Comparison of ENCODE assay signal across 29 cellular contexts in the genomic region with DNA sequence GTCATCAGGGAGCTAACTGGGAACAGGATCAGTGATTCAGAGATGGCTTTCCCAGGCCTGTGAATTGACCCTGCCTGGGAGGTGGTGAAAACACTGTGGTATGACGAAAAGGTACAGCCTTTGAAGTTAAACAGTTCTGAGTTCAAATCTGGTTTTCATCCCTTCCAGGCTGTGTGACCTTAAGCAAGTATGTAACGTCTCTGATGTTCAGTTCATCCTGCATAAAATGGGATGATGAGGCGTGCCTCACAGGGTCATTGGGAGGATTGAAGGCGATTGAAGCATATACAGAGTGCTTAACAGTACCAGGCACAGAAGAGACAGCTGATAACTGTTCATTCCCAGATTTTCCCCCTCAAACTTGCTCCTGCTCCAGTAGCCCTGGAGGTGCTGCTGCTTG. TPM values are rescaled to one million over a fixed set of nuclear protein-coding genes. Genes with fewer than 3 reads are reported as not detected.
DNase-seq lines count a peak whose midpoint lies in the region; ATAC-seq, FAIRE-seq and TF ChIP-seq lines count a peak whose summit lies in the region.
"Had no signal": no experiment of that assay in that cellular context is flagged by ENCODE, and none has a peak within 500 bp of the region (broad histone marks: within the 10 kb centered on the region; RNA-seq: fewer than 3 reads in every experiment).

No MANE protein-coding gene starts in this region.

- TF ChIP-seq RAD21 in K562 (CRISPR knock-in tag; conservative IDR thresholded peaks at IDR 0.05 in 1 of 2, IDR thresholded peaks at IDR 0.05 in 1 of 2): no peak

- H3K27ac Mint-ChIP-seq in T-helper 17 cell: peak overlapping the region; percentile 27
- H3K27ac Mint-ChIP-seq in natural killer cell treated with Interleukin-12 subunit alpha and Interleukin-12 subunit beta and Interleukin-15 and Interleukin-18, amount 100 ng/mL, for 72 hours: no peak overlapping the region
- H3K27ac Mint-ChIP-seq: CD14-positive monocyte had no signal

- 0% methylated on average over 4 of the region's 4 CpGs for WGBS in K562 (ENCODE audit: insufficient coverage, low coverage, missing lambda C conversion rate)

- no peaks in the 10 kb centered on the region for H3K79me2 ChIP-seq in K562 (ENCODE audit: control insufficient read depth, insufficient read depth, low read length)

- no peak overlapping the region for H2AFZ ChIP-seq in K562 (ENCODE audit: low read depth, low read length)

- H3K4me3 Mint-ChIP-seq in T-helper 17 cell: no peak overlapping the region
- no peak overlapping the region for H3K4me3 Mint-ChIP-seq in natural killer cell treated with Interleukin-12 subunit alpha and Interleukin-12 subunit beta and Interleukin-15 and Interleukin-18, amount 100 ng/mL, for 72 hours
- H3K4me3 Mint-ChIP-seq: CD14-positive monocyte; CD4-positive, alpha-beta memory T cell; CD4-positive, CD25-positive, alpha-beta regulatory T cell; CD8-positive, alpha-beta memory T cell had no signal

- H4K20me1 ChIP-seq in K562 (replicated peaks; ENCODE audit: control insufficient read depth, insufficient read depth, low read length): peaks cover 40% of the 10 kb centered on the region

- CTCF ChIA-PET in K562 (lab: Yijun Ruan, JAX; ENCODE audit: low intra/inter-chr PET ratio): no interaction called here

- H3K9me3 ChIP-seq in T-helper 17 cell (ENCODE audit: control insufficient read depth, low read length, poor library complexity, severe bottlenecking) (no peaks in the 10 kb centered on the region), K562 (replicated peaks; ENCODE audit: control insufficient read depth, insufficient read depth, low read depth, low read length) (no peaks in the 10 kb centered on the region), gastrocnemius medialis (no peaks in the 10 kb centered on the region)
- H3K9me3 ChIP-seq: BE2C, BLaER1 had no signal

- in situ Hi-C loops in K562 (cut with MboI) (no loop called here), GM13976 (cut with MboI; ENCODE audit: low sequenced_read_pairs, unreplicated experiment) (no loop called here), gastrocnemius medialis (cut with MboI; ENCODE audit: low sequenced_read_pairs in 4 of 4) (no loop called here)

- BruUV-seq in K562 (replicated peaks; lab: Mats Ljungman, UMichigan): no TSS peak

- FAIRE-seq in K562 (lab: Jason Lieb, UNC) (no peak), bronchial epithelial cell (lab: Jason Lieb, UNC) (peak; percentile 90)
- FAIRE-seq: A204.1, GM12878, GM12892, GM19239 had no signal

- no peak for ATAC-seq in T-helper 17 cell
- no peak for ATAC-seq in K562
- ATAC-seq in natural killer cell treated with Interleukin-12 subunit alpha and Interleukin-12 subunit beta and Interleukin-15 and Interleukin-18, amount 100 ng/mL, for 72 hours: no peak
- ATAC-seq in gastrocnemius medialis: no peak
- ATAC-seq: GM12878 had no signal

- H3K27ac ChIP-seq in K562 (ENCODE audit: extremely low read depth, low read depth, low read length) (no peak overlapping the region), gastrocnemius medialis (no peak overlapping the region)
- H3K27ac ChIP-seq: BLaER1 had no signal

- intact Hi-C loops in K562 (cut with micrococcal nuclease): no loop called here
- intact Hi-C loops in gastrocnemius medialis (cut with DNase I; ENCODE audit: low total_unique reads): no loop called here

- TF ChIP-seq CTCF in K562 (IDR thresholded peaks at IDR 0.05 in 2 of 3, conservative IDR thresholded peaks at IDR 0.05 in 1 of 3; ENCODE audit: insufficient read depth in 2 of 3, low read depth in 1 of 3, low read length in 3 of 3) (no peak), bronchial epithelial cell (IDR thresholded peaks at IDR 0.05; ENCODE audit: insufficient read depth, low read length, severe bottlenecking) (no peak), GM13976 (IDR thresholded peaks at IDR 0.05; ENCODE audit: borderline replicate concordance, control extremely low read depth, extremely low read depth, insufficient read depth, missing control alignments) (no peak), gastrocnemius medialis (IDR thresholded peaks at IDR 0.05 in 4 of 5, conservative IDR thresholded peaks at IDR 0.05 in 1 of 5) (no peak)

- H3K36me3 ChIP-seq in K562 (ENCODE audit: control insufficient read depth, insufficient read depth, low read length) (no peaks in the 10 kb centered on the region), bronchial epithelial cell (ENCODE audit: control insufficient read depth, insufficient read depth, low read length) (no peaks in the 10 kb centered on the region), gastrocnemius medialis (no peaks in the 10 kb centered on the region)
- H3K36me3 ChIP-seq: BE2C had no signal

- H3K4me3 ChIP-seq in K562 (no peak overlapping the region), bronchial epithelial cell (ENCODE audit: low read depth, low read length) (no peak overlapping the region), gastrocnemius medialis (no peak overlapping the region)
- H3K4me3 ChIP-seq: BLaER1, GM12878 had no signal

- no peaks in the 10 kb centered on the region for H3K9me1 ChIP-seq in K562 (ENCODE audit: control insufficient read depth, insufficient read depth, low read length)

- POLR2A ChIA-PET in K562 (lab: Yijun Ruan, JAX): interaction anchor here (1.7 kb wide), 1 partner anchor 9 kb away, joined by 6 read pairs; no protein-coding TSS in a partner anchor

- TF ChIP-seq EP300 in K562 (IDR thresholded peaks at IDR 0.05; ENCODE audit: low read length): no peak

- H3K4me2 ChIP-seq in K562 (ENCODE audit: insufficient read depth, low read length): no peak overlapping the region
- H3K4me2 ChIP-seq: BLaER1 had no signal

- H3K4me1 ChIP-seq in K562 (replicated peaks in 1 of 2; ENCODE audit: control insufficient read depth in 2 of 2, insufficient read depth in 2 of 2, low read length in 2 of 2) (peaks cover 0 to 12% of the 10 kb centered on the region in 2 experiments; a peak in 2 of 5 replicates), gastrocnemius medialis (no peaks in the 10 kb centered on the region)
- H3K4me1 ChIP-seq: BE2C, BLaER1 had no signal

- H3K9me3 Mint-ChIP-seq in natural killer cell treated with Interleukin-12 subunit alpha and Interleukin-12 subunit beta and Interleukin-15 and Interleukin-18, amount 100 ng/mL, for 72 hours: no peaks in the 10 kb centered on the region
- H3K9me3 Mint-ChIP-seq: CD14-positive monocyte; CD4-positive, alpha-beta memory T cell; CD4-positive, CD25-positive, alpha-beta regulatory T cell; CD8-positive, alpha-beta memory T cell had no signal

- H3K36me3 Mint-ChIP-seq in T-helper 17 cell (ENCODE audit: low read depth): peaks cover 2% of the 10 kb centered on the region
- H3K36me3 Mint-ChIP-seq in natural killer cell treated with Interleukin-12 subunit alpha and Interleukin-12 subunit beta and Interleukin-15 and Interleukin-18, amount 100 ng/mL, for 72 hours: no peaks in the 10 kb centered on the region
- H3K36me3 Mint-ChIP-seq: CD4-positive, CD25-positive, alpha-beta regulatory T cell had no signal

- no peak for DNase-seq in T-helper 17 cell
- DNase-seq in K562 (ENCODE audit: extremely low read depth in 1 of 4, low spot score in 3 of 4): no peak
- no peak for DNase-seq in bronchial epithelial cell (ENCODE audit: low read depth)
- peak; percentile 61 for DNase-seq in renal cortical epithelial cell (ENCODE audit: low read depth)
- DNase-seq in NCI-H2196 (lab: John Stamatoyannopoulos, UW; ENCODE audit: unreplicated experiment): no peak
- no peak for DNase-seq in natural killer cell treated with Interleukin-12 subunit alpha and Interleukin-12 subunit beta and Interleukin-15 and Interleukin-18, amount 100 ng/mL, for 72 hours (ENCODE audit: low spot score)
- no peak for DNase-seq in GM13976 (ENCODE audit: low spot score)
- DNase-seq in gastrocnemius medialis: no peak
- DNase-seq: 8988T; ACHN; BE2C; C1 segment of cervical spinal cord; CD4-positive, alpha-beta memory T cell; CD4-positive, CD25-positive, alpha-beta regulatory T cell; CD8-positive, alpha-beta memory T cell; COR-L47; DMS 273 treated with DMSO at 0.1 percent for 48 hours; DMS153; DMS53; DMS79; DND-41; EL; GDM1 had no signal

- H3K27me3 Mint-ChIP-seq in T-helper 17 cell: no peaks in the 10 kb centered on the region
- no peaks in the 10 kb centered on the region for H3K27me3 Mint-ChIP-seq in natural killer cell treated with Interleukin-12 subunit alpha and Interleukin-12 subunit beta and Interleukin-15 and Interleukin-18, amount 100 ng/mL, for 72 hours
- H3K27me3 Mint-ChIP-seq: CD4-positive, alpha-beta memory T cell; CD4-positive, CD25-positive, alpha-beta regulatory T cell; CD8-positive, alpha-beta memory T cell had no signal

- H3K27me3 ChIP-seq in K562 (ENCODE audit: control insufficient read depth in 2 of 2, insufficient read depth in 2 of 2, low read length in 2 of 2) (peaks cover 30 to 74% of the 10 kb centered on the region in 2 experiments; a peak in 4 of 5 replicates), bronchial epithelial cell (ENCODE audit: control insufficient read depth, insufficient read depth, low read length) (no peaks in the 10 kb centered on the region), gastrocnemius medialis (no peaks in the 10 kb centered on the region)
- H3K27me3 ChIP-seq: BE2C, BLaER1 had no signal

- no peak overlapping the region for H3K9ac ChIP-seq in K562 (ENCODE audit: insufficient read depth in 1 of 2, low read depth in 2 of 2, low read length in 2 of 2)
- H3K9ac ChIP-seq: BLaER1 had no signal

- no peak for TF ChIP-seq POLR2A in K562 (conservative IDR thresholded peaks at IDR 0.05)
- TF ChIP-seq POLR2A in gastrocnemius medialis (IDR thresholded peaks at IDR 0.05): no peak

- H3K4me1 Mint-ChIP-seq in T-helper 17 cell: peaks cover 18% of the 10 kb centered on the region
- H3K4me1 Mint-ChIP-seq in natural killer cell treated with Interleukin-12 subunit alpha and Interleukin-12 subunit beta and Interleukin-15 and Interleukin-18, amount 100 ng/mL, for 72 hours (ENCODE audit: low read depth in 2 of 2): no peaks in the 10 kb centered on the region
- H3K4me1 Mint-ChIP-seq: CD14-positive monocyte had no signal

RNA-seq across cellular contexts. Expression of gene KCNC4, which starts 11.0 kb away (rescaled TPM):
- total RNA-seq in T-helper 17 cell (10 to 100 TPM; 12.2 to 14.7 TPM), K562 (2014; rRNA removed) (0.73 and 2.3 TPM in 2 replicates), K562 (2014; rRNA removed; fragmentation: Illumina TruSeq; extraction: Trizol) (0.13 and 0.33 TPM in 2 replicates), K562 (2015; rRNA removed; fragmentation: Illumina TruSeq; extraction: Trizol) (0.53 and 0.62 TPM in 2 replicates), K562 (2021) (1.8 and 2.0 TPM in 2 replicates), bronchial epithelial cell (0.51 and 0.53 TPM in 2 replicates), renal cortical epithelial cell (2.6 and 15.2 TPM in 2 replicates), gastrocnemius medialis (1 to 10 TPM; 3.1 to 9.1 (median 4.1) TPM)
- 3.3 and 7.6 TPM in 2 replicates for total RNA-seq in K562 (2011; cell fraction: chromatin; rRNA removed; ENCODE audit: low replicate concordance)
- total RNA-seq in K562 (2011; cell fraction: nucleolus; rRNA removed): 3.0 and 4.3 TPM in 2 replicates
- total RNA-seq in K562 (2011; cell fraction: nucleoplasm; rRNA removed): 3.4 and 4.9 TPM in 2 replicates
- polyA plus RNA-seq in K562 (2011; rRNA removed) (0.81 and 1.2 TPM in 2 replicates), K562 (2014; fragmentation: Illumina TruSeq; extraction: Trizol) (0.64 and 0.79 TPM in 2 replicates), K562 (2014; fragmentation: Nextera tagmentation; extraction: Ambion mirVana) (under 1 TPM; 0.07 to 0.13 TPM), K562 (2014; rRNA removed) (0.90 and 1.2 TPM in 2 replicates)
- 1.1 and 1.6 TPM in 2 replicates for polyA plus RNA-seq in K562 (2011; cell fraction: cytosol; rRNA removed)
- 3.5 and 6.6 TPM in 2 replicates for polyA plus RNA-seq in K562 (2011; cell fraction: nucleus; rRNA removed)
- polyA plus RNA-seq in K562 (2012): 1.5 and 1.7 TPM in 2 replicates
- polyA minus RNA-seq in K562 (2011; rRNA and poly(A)+ RNA removed): 0.81 and 1.1 TPM in 2 replicates
- 0.95 and 1.6 TPM in 2 replicates for polyA minus RNA-seq in K562 (2011; cell fraction: cytosol; rRNA and poly(A)+ RNA removed)
- polyA minus RNA-seq in K562 (2011; cell fraction: nucleus; rRNA and poly(A)+ RNA removed): 2.4 and 2.6 TPM in 2 replicates
- 1 to 10 TPM in 1 of 2 donors, under 1 TPM in 1; 0.88 to 2.1 TPM for total RNA-seq in natural killer cell treated with Interleukin-12 subunit alpha and Interleukin-12 subunit beta and Interleukin-15 and Interleukin-18, amount 100 ng/mL, for 72 hours
